In the genomic region with DNA sequence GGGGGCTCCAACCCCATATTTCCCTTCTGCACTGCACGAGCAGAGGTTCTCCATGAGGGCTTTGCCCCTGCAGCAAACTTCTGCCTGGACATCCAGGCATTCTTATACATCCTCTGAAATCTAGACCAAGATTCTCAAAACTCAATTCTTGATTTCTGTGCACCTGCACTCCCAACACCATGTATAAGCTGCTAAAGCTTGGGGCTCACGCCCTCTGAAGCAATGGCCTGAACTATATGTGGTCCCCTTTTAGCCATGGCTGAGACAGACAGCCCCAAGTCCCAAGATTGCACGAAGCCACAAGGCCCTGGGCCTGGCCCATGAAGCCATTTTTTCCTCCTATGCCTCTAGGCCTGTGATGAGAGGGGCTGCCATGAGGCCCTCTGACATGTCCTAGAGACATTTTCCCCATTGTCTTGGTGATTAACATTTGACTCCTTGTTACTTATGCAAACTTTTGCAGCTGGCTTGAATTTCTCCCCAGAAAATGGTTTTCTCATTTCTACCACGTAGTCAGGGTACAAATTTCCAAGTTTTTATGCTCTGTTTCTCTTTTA, we compare ENCODE assay signal across 27 cellular contexts.
"Had no signal": no experiment of that assay in that cellular context is flagged by ENCODE, and none has a peak within 500 bp of the region (broad histone marks: within the 10 kb centered on the region; RNA-seq: fewer than 3 reads in every experiment).

No MANE protein-coding gene starts in this region.

- H3K27ac ChIP-seq: neural progenitor cell, ovary, parathyroid adenoma, psoas muscle, right lobe of liver, sigmoid colon, suprapubic skin, testis, tibial artery, transverse colon, upper lobe of left lung, vagina had no signal

- H3K4me2 ChIP-seq: neural progenitor cell had no signal

- DNase-seq: naive thymus-derived CD4-positive, alpha-beta T cell; natural killer cell; occipital lobe; ovary; posterior cingulate gyrus; psoas muscle; right cardiac atrium; right lobe of liver; sigmoid colon; small intestine; stimulated activated CD4-positive, alpha-beta T cell treated with anti-CD3 and anti-CD28 coated beads, Interleukin-15, amount 100 ng/mL, for 24 hours; stimulated activated CD4-positive, alpha-beta T cell treated with anti-CD3 and anti-CD28 coated beads, Interleukin-2, amount 100 ng/mL, for 24 hours; stimulated activated CD4-positive, alpha-beta T cell treated with anti-CD3 and anti-CD28 coated beads, Interleukin-2, amount 100 ng/mL, for 48 hours; stimulated activated CD4-positive, alpha-beta T cell treated with anti-CD3 and anti-CD28 coated beads, Interleukin-4, amount 100 ng/mL, for 24 hours; stimulated activated naive B cell treated with anti-CD40 and anti-IgM and Interleukin-4, amounts not matched to agents 10 μg/mL and 1 μg/mL and 100 μg/mL, for 72 hours; stimulated activated naive CD4-positive, alpha-beta T cell treated with Interleukin-2 at 50 U/mL for 16 hours; stimulated activated naive CD8-positive, alpha-beta T cell treated with anti-CD3 and anti-CD28 coated beads, Interleukin-15, amount 100 ng/mL, for 72 hours; substantia nigra; testis; tibial artery; transverse colon; upper lobe of left lung had no signal

- H3K27me3 ChIP-seq: neural progenitor cell, ovary, right lobe of liver, sigmoid colon, suprapubic skin, testis, tibial artery, transverse colon, upper lobe of left lung, vagina had no signal

- H3K4me1 ChIP-seq: neural progenitor cell, parathyroid adenoma, psoas muscle, right lobe of liver, sigmoid colon, suprapubic skin, testis, tibial artery, transverse colon, upper lobe of left lung, vagina had no signal

- H3K36me3 ChIP-seq: neural progenitor cell, ovary, right lobe of liver, sigmoid colon, suprapubic skin, tibial artery, transverse colon, upper lobe of left lung, vagina had no signal

- ATAC-seq: naive thymus-derived CD4-positive, alpha-beta T cell; natural killer cell; psoas muscle; right cardiac atrium; right lobe of liver; stimulated activated effector memory CD8-positive, alpha-beta T cell treated with anti-CD3 and anti-CD28 coated beads, Interleukin-12 subunit alpha, Interleukin-12 subunit beta, amount 100 ng/mL, for 72 hours; stimulated activated naive B cell treated with anti-CD40 and anti-IgM and Interleukin-4, amounts not matched to agents 10 μg/mL and 1 μg/mL and 100 μg/mL, for 72 hours; stimulated activated naive CD8-positive, alpha-beta T cell treated with anti-CD3 and anti-CD28 coated beads, Interleukin-15, amount 100 ng/mL, for 72 hours had no signal

- H3K4me3 ChIP-seq: neural progenitor cell, ovary, psoas muscle, right lobe of liver, sigmoid colon, suprapubic skin, testis, tibial artery, transverse colon, upper lobe of left lung, vagina had no signal

- H3K9ac ChIP-seq: neural progenitor cell, parathyroid adenoma had no signal

- H3K79me2 ChIP-seq: parathyroid adenoma had no signal
